9 cellular contexts compared by ENCODE assay signal in the genomic region with DNA sequence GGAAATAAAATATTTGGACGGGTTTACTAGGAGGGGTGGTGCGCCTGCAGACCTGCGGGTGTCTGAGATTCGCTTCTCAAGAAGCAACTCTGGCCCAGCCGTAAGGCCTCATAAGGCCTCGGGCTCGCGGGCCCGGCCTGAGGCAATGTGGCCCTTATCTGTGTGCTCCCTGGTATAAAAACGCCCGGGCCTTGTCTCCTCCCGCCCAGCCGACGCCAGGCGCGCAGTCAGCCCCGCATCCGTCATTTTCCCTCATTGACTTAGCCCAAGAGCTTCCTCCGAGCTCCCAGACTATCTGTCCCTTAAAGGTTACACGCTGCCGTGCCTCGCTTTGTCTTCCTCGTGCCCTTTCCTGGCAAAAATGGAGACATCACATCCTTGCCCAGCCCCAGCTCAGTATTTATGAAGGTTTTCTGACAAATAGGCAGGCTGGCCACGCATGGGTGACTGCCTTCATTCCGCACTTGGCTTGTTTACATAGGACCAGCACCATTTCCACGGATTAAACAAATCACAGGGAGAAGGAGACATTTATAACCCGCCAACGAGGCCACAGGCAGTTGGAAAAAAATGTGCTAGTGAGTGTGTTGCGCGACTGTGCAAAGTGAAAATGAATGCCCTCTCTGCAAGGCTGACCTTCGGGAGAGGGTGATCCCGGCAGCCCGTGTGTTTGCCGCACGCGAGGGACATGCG.
DNase-seq lines count a peak whose midpoint lies in the region; ATAC-seq and TF ChIP-seq lines count a peak whose summit lies in the region.
"Had no signal": no experiment of that assay in that cellular context is flagged by ENCODE, and none has a peak within 500 bp of the region (broad histone marks: within the 10 kb centered on the region; RNA-seq: fewer than 3 reads in every experiment).

No MANE protein-coding gene starts in this region.

- no peaks in the 10 kb centered on the region for H3K27me3 ChIP-seq in GM23248 (replicated peaks; ENCODE audit: insufficient read depth)
- H3K27me3 ChIP-seq in skeletal muscle satellite cell (ENCODE audit: control insufficient read depth, insufficient read depth, low read length), result peaks cover 10% of the 10 kb centered on the region

- H3K4me1 ChIP-seq in GM23248 (ENCODE audit: insufficient read depth) (peaks cover 11% of the 10 kb centered on the region), skeletal muscle satellite cell (ENCODE audit: control insufficient read depth, insufficient read depth, low read length) (peaks cover 11% of the 10 kb centered on the region)

- H4K20me1 ChIP-seq in GM23248 (ENCODE audit: insufficient read depth), result no peaks in the 10 kb centered on the region

- peaks cover 14% of the 10 kb centered on the region for H3K4me1 Mint-ChIP-seq in activated T-helper 2 cell treated with anti-CD3 and anti-CD28 coated beads, Interferon-gamma antibody, Interleukin-2, Interleukin-4, amounts not matched to agents 10 μg/mL and 5 μg/mL and 100 μg/mL, durations not matched to agents 14 hours and 24 hours and 36 hours (ENCODE audit: low read depth)

- H3K9me3 Mint-ChIP-seq in activated T-helper 2 cell treated with anti-CD3 and anti-CD28 coated beads, Interferon-gamma antibody, Interleukin-2, Interleukin-4, amounts not matched to agents 10 μg/mL and 5 μg/mL and 100 μg/mL, durations not matched to agents 14 hours and 24 hours and 36 hours, result no peaks in the 10 kb centered on the region

- no peaks in the 10 kb centered on the region for H3K36me3 Mint-ChIP-seq in activated T-helper 2 cell treated with anti-CD3 and anti-CD28 coated beads, Interferon-gamma antibody, Interleukin-2, Interleukin-4, amounts not matched to agents 10 μg/mL and 5 μg/mL and 100 μg/mL, durations not matched to agents 14 hours and 24 hours and 36 hours (ENCODE audit: low read depth)

- H3F3A ChIP-seq in GM23248 (ENCODE audit: insufficient read depth), result peaks cover 18% of the 10 kb centered on the region

- no peak overlapping the region for H3K9ac ChIP-seq in GM23248
- H3K9ac ChIP-seq in skeletal muscle satellite cell (ENCODE audit: low read depth, low read length), result no peak overlapping the region

- H3K4me2 ChIP-seq in GM23248 (ENCODE audit: unreplicated experiment) (no peak overlapping the region), skeletal muscle satellite cell (ENCODE audit: low read length) (peak overlapping the region; percentile 84)

- intact Hi-C loops in activated T-helper 2 cell treated with anti-CD3 and anti-CD28 coated beads, Interferon-gamma antibody, Interleukin-2, Interleukin-4, amounts not matched to agents 10 μg/mL and 5 μg/mL and 100 μg/mL, durations not matched to agents 14 hours and 24 hours and 36 hours (cut with micrococcal nuclease), result loop anchor here (5.0 kb wide), 2 partner anchors 122 to 312 kb away; no protein-coding TSS in a partner anchor

- in situ Hi-C loops in GM23248 (cut with MboI), result no loop called here

- peaks cover 29% of the 10 kb centered on the region for H3K27me3 Mint-ChIP-seq in activated T-helper 2 cell treated with anti-CD3 and anti-CD28 coated beads, Interferon-gamma antibody, Interleukin-2, Interleukin-4, amounts not matched to agents 10 μg/mL and 5 μg/mL and 100 μg/mL, durations not matched to agents 14 hours and 24 hours and 36 hours (ENCODE audit: low read depth)

- peak overlapping the region; percentile 77 for H3K4me3 Mint-ChIP-seq in activated T-helper 2 cell treated with anti-CD3 and anti-CD28 coated beads, Interferon-gamma antibody, Interleukin-2, Interleukin-4, amounts not matched to agents 10 μg/mL and 5 μg/mL and 100 μg/mL, durations not matched to agents 14 hours and 24 hours and 36 hours (ENCODE audit: low read depth)

- no peaks in the 10 kb centered on the region for H3K9me2 ChIP-seq in GM23248 (ENCODE audit: insufficient read depth)

- no peak for ATAC-seq in SK-N-SH treated with all-trans-retinoic acid at 6 μM for 48 hours
- ATAC-seq: K562 had no signal

- no peaks in the 10 kb centered on the region for H3K79me2 ChIP-seq in GM23248 (ENCODE audit: insufficient read depth)

- no peak for DNase-seq in GM23248
- no peak for DNase-seq in activated T-helper 2 cell treated with anti-CD3 and anti-CD28 coated beads, Interferon-gamma antibody, Interleukin-2, Interleukin-4, amounts not matched to agents 10 μg/mL and 5 μg/mL and 100 μg/mL, durations not matched to agents 14 hours and 24 hours and 36 hours (ENCODE audit: low spot score)
- no peak for DNase-seq in NCI-H510A (lab: John Stamatoyannopoulos, UW)
- DNase-seq in NCI-H2171 treated with DMSO at 0.1 percent for 48 hours (lab: John Stamatoyannopoulos, UW), result no peak
- no peak for DNase-seq in HK-2 (ENCODE audit: unreplicated experiment)

- no peak overlapping the region for H3K27ac Mint-ChIP-seq in activated T-helper 2 cell treated with anti-CD3 and anti-CD28 coated beads, Interferon-gamma antibody, Interleukin-2, Interleukin-4, amounts not matched to agents 10 μg/mL and 5 μg/mL and 100 μg/mL, durations not matched to agents 14 hours and 24 hours and 36 hours

- peak overlapping the region; percentile 77; the same call in 1 of the 2 replicates for H3K4me3 ChIP-seq in GM23248
- peak overlapping the region; percentile 70; the same call in 1 of the 2 replicates for H3K4me3 ChIP-seq in iPS-18c (ENCODE audit: insufficient read depth, low read depth, low read length)
- H3K4me3 ChIP-seq in skeletal muscle satellite cell (ENCODE audit: low read length), result peak overlapping the region; percentile 75
- H3K4me3 ChIP-seq: K562 had no signal

- 82 to 87% methylated on average over 34 to 37 of the region's 37 CpGs for WGBS in GM23248 (ENCODE audit: low coverage in 1 of 2, low lambda C conversion rate in 2 of 2, missing lambda C conversion rate in 2 of 2), 2 experiments

- H3K27ac ChIP-seq in GM23248, result no peak overlapping the region

- H3K36me3 ChIP-seq in GM23248 (ENCODE audit: low read depth) (no peaks in the 10 kb centered on the region), skeletal muscle satellite cell (ENCODE audit: insufficient read depth, low read length) (no peaks in the 10 kb centered on the region)

- H3K9me3 ChIP-seq in GM23248 (ENCODE audit: low read depth) (no peaks in the 10 kb centered on the region), iPS-18c (ENCODE audit: control insufficient read depth, insufficient read depth, low read length) (no peaks in the 10 kb centered on the region), skeletal muscle satellite cell (replicated peaks; ENCODE audit: low read length) (no peaks in the 10 kb centered on the region)

- H2AFZ ChIP-seq in GM23248, result peak overlapping the region; percentile 93

TF ChIP-seq in SK-N-SH treated with all-trans-retinoic acid at 6 μM for 48 hours, 23 proteins besides CTCF, POLR2A, EP300 and RAD21:
- TF ChIP-seq RARB (CRISPR knock-in tag; IDR thresholded peaks at IDR 0.05) (no peak), BACH2 (CRISPR knock-in tag; IDR thresholded peaks at IDR 0.05; ENCODE audit: borderline replicate concordance) (no peak), TOX (CRISPR knock-in tag; IDR thresholded peaks at IDR 0.05; ENCODE audit: borderline replicate concordance) (no peak), SNAI2 (CRISPR knock-in tag; IDR thresholded peaks at IDR 0.05) (no peak), ESRRG (CRISPR knock-in tag; IDR thresholded peaks at IDR 0.05) (no peak), ZNF565 (CRISPR knock-in tag; conservative IDR thresholded peaks at IDR 0.05; ENCODE audit: low read depth) (no peak)
- TF ChIP-seq, protein P1, sequence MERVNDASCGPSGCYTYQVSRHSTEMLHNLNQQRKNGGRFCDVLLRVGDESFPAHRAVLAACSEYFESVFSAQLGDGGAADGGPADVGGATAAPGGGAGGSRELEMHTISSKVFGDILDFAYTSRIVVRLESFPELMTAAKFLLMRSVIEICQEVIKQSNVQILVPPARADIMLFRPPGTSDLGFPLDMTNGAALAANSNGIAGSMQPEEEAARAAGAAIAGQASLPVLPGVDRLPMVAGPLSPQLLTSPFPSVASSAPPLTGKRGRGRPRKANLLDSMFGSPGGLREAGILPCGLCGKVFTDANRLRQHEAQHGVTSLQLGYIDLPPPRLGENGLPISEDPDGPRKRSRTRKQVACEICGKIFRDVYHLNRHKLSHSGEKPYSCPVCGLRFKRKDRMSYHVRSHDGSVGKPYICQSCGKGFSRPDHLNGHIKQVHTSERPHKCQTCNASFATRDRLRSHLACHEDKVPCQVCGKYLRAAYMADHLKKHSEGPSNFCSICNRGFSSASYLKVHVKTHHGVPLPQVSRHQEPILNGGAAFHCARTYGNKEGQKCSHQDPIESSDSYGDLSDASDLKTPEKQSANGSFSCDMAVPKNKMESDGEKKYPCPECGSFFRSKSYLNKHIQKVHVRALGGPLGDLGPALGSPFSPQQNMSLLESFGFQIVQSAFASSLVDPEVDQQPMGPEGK (CRISPR knock-in tag; IDR thresholded peaks at IDR 0.05; ENCODE audit: borderline replicate concordance), result no peak
- TF ChIP-seq, protein P2, sequence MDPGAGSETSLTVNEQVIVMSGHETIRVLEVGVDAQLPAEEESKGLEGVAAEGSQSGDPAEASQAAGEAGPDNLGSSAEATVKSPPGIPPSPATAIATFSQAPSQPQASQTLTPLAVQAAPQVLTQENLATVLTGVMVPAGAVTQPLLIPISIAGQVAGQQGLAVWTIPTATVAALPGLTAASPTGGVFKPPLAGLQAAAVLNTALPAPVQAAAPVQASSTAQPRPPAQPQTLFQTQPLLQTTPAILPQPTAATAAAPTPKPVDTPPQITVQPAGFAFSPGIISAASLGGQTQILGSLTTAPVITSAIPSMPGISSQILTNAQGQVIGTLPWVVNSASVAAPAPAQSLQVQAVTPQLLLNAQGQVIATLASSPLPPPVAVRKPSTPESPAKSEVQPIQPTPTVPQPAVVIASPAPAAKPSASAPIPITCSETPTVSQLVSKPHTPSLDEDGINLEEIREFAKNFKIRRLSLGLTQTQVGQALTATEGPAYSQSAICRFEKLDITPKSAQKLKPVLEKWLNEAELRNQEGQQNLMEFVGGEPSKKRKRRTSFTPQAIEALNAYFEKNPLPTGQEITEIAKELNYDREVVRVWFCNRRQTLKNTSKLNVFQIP (CRISPR knock-in tag; IDR thresholded peaks at IDR 0.05; ENCODE audit: borderline replicate concordance, low read depth), result no peak
- TF ChIP-seq, protein P3, sequence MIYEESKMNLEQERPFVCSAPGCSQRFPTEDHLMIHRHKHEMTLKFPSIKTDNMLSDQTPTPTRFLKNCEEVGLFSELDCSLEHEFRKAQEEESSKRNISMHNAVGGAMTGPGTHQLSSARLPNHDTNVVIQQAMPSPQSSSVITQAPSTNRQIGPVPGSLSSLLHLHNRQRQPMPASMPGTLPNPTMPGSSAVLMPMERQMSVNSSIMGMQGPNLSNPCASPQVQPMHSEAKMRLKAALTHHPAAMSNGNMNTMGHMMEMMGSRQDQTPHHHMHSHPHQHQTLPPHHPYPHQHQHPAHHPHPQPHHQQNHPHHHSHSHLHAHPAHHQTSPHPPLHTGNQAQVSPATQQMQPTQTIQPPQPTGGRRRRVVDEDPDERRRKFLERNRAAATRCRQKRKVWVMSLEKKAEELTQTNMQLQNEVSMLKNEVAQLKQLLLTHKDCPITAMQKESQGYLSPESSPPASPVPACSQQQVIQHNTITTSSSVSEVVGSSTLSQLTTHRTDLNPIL (CRISPR knock-in tag; IDR thresholded peaks at IDR 0.05; ENCODE audit: low read depth), result no peak
TF ChIP-seq in SK-N-SH treated with all-trans-retinoic acid at 6 μM for 48 hours: peak in this region for 0.
